1 cellular context compared by ENCODE assay signal in the genomic region with DNA sequence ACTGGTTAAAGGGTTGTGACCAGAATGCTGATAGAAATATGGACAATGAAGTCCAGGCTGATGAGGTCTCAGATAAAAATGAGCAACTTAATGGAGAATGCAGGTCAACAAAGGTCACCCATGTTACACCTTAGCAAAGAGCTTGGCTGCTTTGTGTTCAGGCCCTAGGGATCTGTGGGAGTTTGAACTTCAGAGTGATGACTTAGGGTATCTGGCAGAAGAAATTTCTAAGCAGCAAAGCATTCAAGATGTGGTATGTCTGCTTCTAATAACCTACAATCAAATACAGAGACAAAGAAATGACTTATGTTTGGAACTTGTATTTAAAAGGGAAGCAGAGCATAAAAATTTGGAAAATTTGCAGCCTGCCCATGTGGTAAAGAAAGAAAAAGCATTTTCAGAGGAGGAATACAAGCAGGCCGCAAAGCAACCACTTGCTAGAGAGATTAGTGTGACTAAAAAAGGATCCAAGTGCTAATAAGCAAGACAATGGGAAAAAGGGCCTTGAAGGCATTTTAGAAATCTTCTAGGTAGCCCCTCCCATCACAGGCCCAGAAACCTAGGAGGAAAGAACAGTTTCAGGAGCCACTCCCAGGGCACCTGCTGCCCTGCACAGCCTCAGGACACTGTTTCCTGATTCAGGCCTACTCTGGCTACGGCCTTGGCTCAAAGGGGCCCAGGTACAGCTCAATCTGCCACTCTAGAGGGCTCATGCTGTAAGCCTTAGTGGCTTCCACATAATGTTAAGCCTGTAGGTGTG.
TF ChIP-seq lines count a peak whose summit lies in the region.

No MANE protein-coding gene starts in this region.

TF ChIP-seq in WTC11, 78 proteins besides CTCF, POLR2A, EP300 and RAD21:
- no peak for TF ChIP-seq JAZF1 (CRISPR knock-in tag; IDR thresholded peaks at IDR 0.05)
- no peak for TF ChIP-seq GABPB1 (CRISPR knock-in tag; IDR thresholded peaks at IDR 0.05)
- no peak for TF ChIP-seq ELF4 (CRISPR knock-in tag; IDR thresholded peaks at IDR 0.05; ENCODE audit: low read depth)
- no peak for TF ChIP-seq SP1 (CRISPR knock-in tag; conservative IDR thresholded peaks at IDR 0.05)
- no peak for TF ChIP-seq ZNF138 (CRISPR knock-in tag; conservative IDR thresholded peaks at IDR 0.05)
- TF ChIP-seq FOXP1 (CRISPR knock-in tag; IDR thresholded peaks at IDR 0.05; ENCODE audit: borderline replicate concordance): no peak
TF ChIP-seq in WTC11: peak in this region for 0.
